In genomic region chr19:37941820-37942515, GRCh38 we compare ENCODE assay signal across 1 cellular context.
TF ChIP-seq lines count a peak whose summit lies in the region.

No MANE protein-coding gene starts in this region.

TF ChIP-seq in A549, 52 proteins besides CTCF, POLR2A, EP300 and RAD21 (continued from another document):
- no peak for TF ChIP-seq PHF8 (IDR thresholded peaks at IDR 0.05; ENCODE audit: borderline replicate concordance, low read depth)
- 0 out of 2 replicates have a peak, but pooled peaks have one; percentile 12 for TF ChIP-seq MAZ (IDR thresholded peaks at IDR 0.05; ENCODE audit: borderline replicate concordance, low read depth, low read length)
- TF ChIP-seq FOSB (CRISPR knock-in tag; IDR thresholded peaks at IDR 0.05) = 0 out of 2 replicates have a peak, but pooled peaks have one; percentile 35
- TF ChIP-seq USF2 (IDR thresholded peaks at IDR 0.05) = no peak
- TF ChIP-seq KDM1A (IDR thresholded peaks at IDR 0.05; ENCODE audit: low read depth) = no peak
- peak; percentile 99 for TF ChIP-seq GATA3 (IDR thresholded peaks at IDR 0.05; ENCODE audit: borderline replicate concordance)
- TF ChIP-seq ZNF302 (CRISPR knock-in tag; IDR thresholded peaks at IDR 0.05) = no peak
- TF ChIP-seq HEYL (CRISPR knock-in tag; IDR thresholded peaks at IDR 0.05) = 0 out of 2 replicates have a peak, but pooled peaks have one; percentile 71
- no peak for TF ChIP-seq BHLHE40 (IDR thresholded peaks at IDR 0.05; ENCODE audit: low read depth, low read length)
- no peak for TF ChIP-seq HOXA7 (CRISPR knock-in tag; IDR thresholded peaks at IDR 0.05)
- peak; percentile 85 for TF ChIP-seq MAFK (IDR thresholded peaks at IDR 0.05; ENCODE audit: partially characterized antibody)
- TF ChIP-seq FOSL2 (IDR thresholded peaks at IDR 0.05) = no peak; the same call in 1 of the 2 replicates
- TF ChIP-seq FOSL2 (CRISPR knock-in tag; IDR thresholded peaks at IDR 0.05) = peak; percentile 84
- TF ChIP-seq CBX8 (IDR thresholded peaks at IDR 0.05) = no peak
- TF ChIP-seq JUN (IDR thresholded peaks at IDR 0.05) = peak; percentile 89 to 94
- TF ChIP-seq ESRRA (IDR thresholded peaks at IDR 0.05; ENCODE audit: borderline replicate concordance, low read length) = no peak; the same call in 1 of the 2 replicates
- TF ChIP-seq KDM5A (IDR thresholded peaks at IDR 0.05) = no peak
- TF ChIP-seq NFE2L2 (conservative IDR thresholded peaks at IDR 0.05; ENCODE audit: low read length) = no peak; the same call in 1 of the 2 replicates
- no peak for TF ChIP-seq SREBF2 (IDR thresholded peaks at IDR 0.05)
- no peak for TF ChIP-seq NR3C1 (IDR thresholded peaks at IDR 0.05)
- no peak; the same call in 1 of the 2 replicates for TF ChIP-seq MYC (IDR thresholded peaks at IDR 0.05; ENCODE audit: borderline replicate concordance, low read length)
- TF ChIP-seq RNF2 (IDR thresholded peaks at IDR 0.05; ENCODE audit: borderline replicate concordance, low read depth) = no peak
- TF ChIP-seq REST (IDR thresholded peaks at IDR 0.05) = no peak
- peak; percentile 85 for TF ChIP-seq JUNB (IDR thresholded peaks at IDR 0.05)
- TF ChIP-seq CHD4 (IDR thresholded peaks at IDR 0.05; ENCODE audit: borderline replicate concordance) = no peak
- TF ChIP-seq CBX2 (IDR thresholded peaks at IDR 0.05; ENCODE audit: borderline replicate concordance, low read depth) = no peak
- peak; percentile 57; the same call in 1 of the 2 replicates for TF ChIP-seq HOXB13 (CRISPR knock-in tag; IDR thresholded peaks at IDR 0.05; ENCODE audit: low read depth)
- no peak for TF ChIP-seq ZSCAN20 (CRISPR knock-in tag; IDR thresholded peaks at IDR 0.05)
- TF ChIP-seq TFCP2L1 (CRISPR knock-in tag; IDR thresholded peaks at IDR 0.05) = no peak
- no peak for TF ChIP-seq ZFP36 (IDR thresholded peaks at IDR 0.05; ENCODE audit: borderline replicate concordance, partially characterized antibody)
- peak; percentile 5; the same call in 1 of the 3 replicates for TF ChIP-seq SMC3 (IDR thresholded peaks at IDR 0.05)
- TF ChIP-seq FOXS1 (CRISPR knock-in tag; IDR thresholded peaks at IDR 0.05) = 0 out of 2 replicates have a peak, but pooled peaks have one; percentile 32
- TF ChIP-seq HES2 (IDR thresholded peaks at IDR 0.05) = peak; percentile 68
- TF ChIP-seq HMGXB4 (CRISPR knock-in tag; IDR thresholded peaks at IDR 0.05; ENCODE audit: borderline replicate concordance) = no peak
- no peak for TF ChIP-seq EHF (CRISPR knock-in tag; IDR thresholded peaks at IDR 0.05)
- peak; percentile 67; the same call in 1 of the 2 replicates for TF ChIP-seq HOXB5 (CRISPR knock-in tag; IDR thresholded peaks at IDR 0.05)
- peak; percentile 68; the same call in 1 of the 2 replicates for TF ChIP-seq POLR2AphosphoS2 (conservative IDR thresholded peaks at IDR 0.05; ENCODE audit: low read length)
- TF ChIP-seq ELK1 (IDR thresholded peaks at IDR 0.05; ENCODE audit: low read depth, low read length) = no peak
- no peak for TF ChIP-seq EHMT2 (IDR thresholded peaks at IDR 0.05; ENCODE audit: low read depth)
- TF ChIP-seq E2F6 (IDR thresholded peaks at IDR 0.05; ENCODE audit: borderline replicate concordance, low read depth) = no peak
- peak; percentile 89 for TF ChIP-seq BCL3 (IDR thresholded peaks at IDR 0.05)
- no peak for TF ChIP-seq RFX5 (IDR thresholded peaks at IDR 0.05)
- TF ChIP-seq NPAS2 (CRISPR knock-in tag; IDR thresholded peaks at IDR 0.05; ENCODE audit: borderline replicate concordance) = no peak
- TF ChIP-seq CEBPB (IDR thresholded peaks at IDR 0.05) = peak; percentile 94 to 99
- TF ChIP-seq ZC3H11A (IDR thresholded peaks at IDR 0.05) = no peak
- no peak for TF ChIP-seq HDAC2 (IDR thresholded peaks at IDR 0.05)
- 0 out of 2 replicates have a peak, but pooled peaks have one; percentile 7 for TF ChIP-seq RCOR1 (IDR thresholded peaks at IDR 0.05; ENCODE audit: low read depth, low read length)
- TF ChIP-seq CHD2 (IDR thresholded peaks at IDR 0.05; ENCODE audit: low read length, partially characterized antibody) = no peak
TF ChIP-seq in A549: peak in this region for 20.
